In the genomic region with DNA sequence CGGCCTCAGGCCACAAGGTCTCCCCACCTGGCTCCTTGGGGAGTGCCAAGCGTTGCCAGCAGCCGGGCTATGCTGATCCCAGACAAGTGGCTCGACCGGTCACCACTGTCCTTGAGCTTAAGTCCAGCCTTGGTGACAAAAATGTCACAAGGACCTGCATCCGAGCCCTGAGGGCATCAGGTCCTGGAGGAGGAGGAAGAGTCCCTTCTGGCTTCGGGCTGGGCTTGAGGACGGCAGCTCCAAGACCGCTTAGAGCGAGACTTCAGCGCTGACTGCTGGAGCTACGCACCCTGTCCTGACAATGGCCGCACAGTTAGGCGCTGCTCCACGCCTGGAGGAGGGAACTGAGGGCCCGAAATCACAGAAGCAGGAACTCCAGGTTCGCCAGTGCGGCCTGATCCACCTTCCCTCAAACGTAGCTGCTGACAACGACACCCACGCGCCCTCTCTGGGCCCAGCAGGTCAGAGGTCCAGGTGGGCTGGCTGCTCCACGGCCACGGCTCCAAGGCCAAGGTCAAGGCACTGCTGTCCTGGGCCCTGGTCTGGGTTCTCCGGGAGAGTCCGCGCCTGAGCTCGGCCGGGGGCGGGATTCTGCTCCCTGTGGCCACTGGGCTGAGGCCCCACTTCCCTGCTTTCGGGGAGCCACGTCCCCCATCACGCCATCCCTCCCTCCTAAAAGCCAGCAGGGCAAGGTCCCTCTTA, we compare ENCODE assay signal across 1 cellular context.
TF ChIP-seq lines count a peak whose summit lies in the region.

No MANE protein-coding gene starts in this region.

TF ChIP-seq in IMR-90, 13 proteins besides CTCF, POLR2A, EP300 and RAD21:
- no peak for TF ChIP-seq SMC3 (IDR thresholded peaks at IDR 0.05; ENCODE audit: low read depth, low read length)
- TF ChIP-seq NFE2L2 (IDR thresholded peaks at IDR 0.05; ENCODE audit: low read depth, low read length) = no peak
